8 cellular contexts compared by ENCODE assay signal in the genomic region with DNA sequence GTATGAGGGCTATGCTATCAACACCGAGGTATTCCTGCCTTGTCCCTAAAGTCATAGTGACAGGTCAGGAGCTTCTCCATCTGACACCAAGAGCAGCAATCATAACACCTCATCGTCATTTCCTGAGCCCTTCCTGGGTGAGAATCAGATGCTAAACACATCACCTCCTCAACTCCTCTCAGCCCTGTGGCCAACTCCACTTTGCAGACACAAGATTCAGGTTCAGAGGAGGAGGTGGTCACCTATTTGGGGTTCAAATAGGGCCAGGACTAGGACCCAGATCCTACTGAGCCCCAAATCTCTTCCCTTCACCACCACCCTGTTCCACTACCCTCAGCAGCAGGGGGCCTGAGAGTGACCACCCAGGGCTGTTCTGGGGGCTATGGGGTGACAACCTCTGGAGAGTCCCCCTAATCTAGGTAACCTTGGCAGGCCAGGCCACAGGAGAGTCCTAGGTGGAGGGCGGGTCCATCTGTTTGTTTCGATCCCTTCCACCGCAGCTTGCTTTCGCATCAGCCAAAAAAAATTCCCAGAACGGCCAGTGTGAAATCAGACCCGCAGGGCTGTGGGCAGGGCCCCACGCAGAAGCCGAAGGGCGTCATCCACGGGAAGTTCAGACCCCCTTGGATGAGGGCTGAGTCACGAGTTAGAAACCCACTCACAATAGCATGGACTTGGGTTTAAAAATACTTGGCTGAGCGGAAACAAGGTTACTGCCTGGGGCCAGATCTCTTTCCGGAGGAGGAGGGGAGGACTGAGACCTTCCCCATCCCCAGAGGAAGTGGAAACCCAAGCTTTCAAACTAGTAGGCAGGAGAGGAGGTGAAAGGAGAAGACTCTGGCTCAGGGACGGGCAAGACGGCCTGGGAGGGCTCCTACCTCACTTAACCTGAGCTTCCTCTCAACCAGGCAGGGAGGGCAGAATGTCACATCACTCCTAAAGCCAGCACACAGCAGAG. TPM values are rescaled to one million over a fixed set of nuclear protein-coding genes. Genes with fewer than 3 reads are reported as not detected.
DNase-seq lines count a peak whose midpoint lies in the region; ATAC-seq and TF ChIP-seq lines count a peak whose summit lies in the region.

No MANE protein-coding gene starts in this region.

- CTCF ChIA-PET in activated naive CD4-positive, alpha-beta T cell treated with anti-CD3 and anti-CD28 coated beads for 36 hours (lab: Charles Lee): interaction anchor here (0.6 to 3.4 kb wide), 7 partner anchors 8 to 69 kb away, joined by 3 to 15 read pairs (median 4); partner anchors contain the start of gene STK10

- 37% methylated on average over 17 of the region's 17 CpGs for WGBS in right cardiac atrium

- peak overlapping the region; percentile 23 for H3K9ac ChIP-seq in NT2/D1 (ENCODE audit: insufficient read length, low read depth)

- H3K4me1 ChIP-seq in NT2/D1 (ENCODE audit: insufficient read depth, insufficient read length): no peaks in the 10 kb centered on the region
- H3K4me1 ChIP-seq in right cardiac atrium (ENCODE audit: control insufficient read depth, insufficient read depth, low read length): no peaks in the 10 kb centered on the region

- intact Hi-C loops in activated naive CD4-positive, alpha-beta T cell treated with anti-CD3 and anti-CD28 coated beads for 36 hours (cut with micrococcal nuclease): loop anchor here (1.0 to 10.0 kb wide), 5 partner anchors 8 to 1885 kb away; partner anchors contain the start of gene LCP2
- intact Hi-C loops in right cardiac atrium (cut with DNase I): no loop called here

- no peaks in the 10 kb centered on the region for H3K9me3 Mint-ChIP-seq in activated naive CD4-positive, alpha-beta T cell treated with anti-CD3 and anti-CD28 coated beads for 36 hours
- no peaks in the 10 kb centered on the region for H3K9me3 Mint-ChIP-seq in progenitor cell of endocrine pancreas (ENCODE audit: low read depth)

- H3K4me3 ChIP-seq in NT2/D1 (ENCODE audit: insufficient read length, low read depth) (no peak overlapping the region), right cardiac atrium (ENCODE audit: low read length) (no peak overlapping the region)

- H3K4me3 Mint-ChIP-seq in activated naive CD4-positive, alpha-beta T cell treated with anti-CD3 and anti-CD28 coated beads for 36 hours: peak overlapping the region; percentile 70
- H3K4me3 Mint-ChIP-seq in progenitor cell of endocrine pancreas (ENCODE audit: low read depth): no peak overlapping the region

- peaks cover 17% of the 10 kb centered on the region for H3K36me3 Mint-ChIP-seq in activated naive CD4-positive, alpha-beta T cell treated with anti-CD3 and anti-CD28 coated beads for 36 hours (ENCODE audit: low read depth)
- H3K36me3 Mint-ChIP-seq in progenitor cell of endocrine pancreas (ENCODE audit: insufficient read depth): peaks cover 3% of the 10 kb centered on the region

- no peaks in the 10 kb centered on the region for H3K27me3 ChIP-seq in NT2/D1 (ENCODE audit: insufficient read depth, insufficient read length)
- H3K27me3 ChIP-seq in right cardiac atrium (ENCODE audit: control insufficient read depth, insufficient read depth): no peaks in the 10 kb centered on the region

- H3K27me3 Mint-ChIP-seq in activated naive CD4-positive, alpha-beta T cell treated with anti-CD3 and anti-CD28 coated beads for 36 hours (ENCODE audit: low read depth): no peaks in the 10 kb centered on the region
- no peaks in the 10 kb centered on the region for H3K27me3 Mint-ChIP-seq in progenitor cell of endocrine pancreas

- ATAC-seq in GM21786 (IDR thresholded peaks at IDR 0.05; ENCODE audit: unreplicated experiment) (peak; percentile 34), right cardiac atrium (peak; percentile 43 to 73)

- peaks cover 92% of the 10 kb centered on the region for H3K4me1 Mint-ChIP-seq in activated naive CD4-positive, alpha-beta T cell treated with anti-CD3 and anti-CD28 coated beads for 36 hours (ENCODE audit: low read depth)
- peaks cover 5% of the 10 kb centered on the region for H3K4me1 Mint-ChIP-seq in progenitor cell of endocrine pancreas (ENCODE audit: low read depth)

- DNase-seq in EH (ENCODE audit: low read depth) (peak; percentile 79), NT2/D1 (ENCODE audit: low read depth, low spot score) (no peak), right cardiac atrium (no peak), progenitor cell of endocrine pancreas (ENCODE audit: low spot score, unreplicated experiment) (no peak), GM19240 (ENCODE audit: insufficient read length, low spot score) (no peak)
- DNase-seq in activated naive CD4-positive, alpha-beta T cell treated with anti-CD3 and anti-CD28 coated beads for 36 hours: peak; percentile 81
- DNase-seq in stimulated activated CD8-positive, alpha-beta memory T cell treated with anti-CD3 and anti-CD28 coated beads, Interleukin-15, amount 100 ng/mL, for 48 hours (ENCODE audit: low read depth in 2 of 2): peak; percentile 52 to 53

- no peak for TF ChIP-seq CTCF in progenitor cell of endocrine pancreas (IDR thresholded peaks at IDR 0.05; ENCODE audit: unreplicated experiment)

- peaks cover 4% of the 10 kb centered on the region for H3K36me3 ChIP-seq in NT2/D1 (ENCODE audit: insufficient read depth, insufficient read length, low read length)

- peak overlapping the region; percentile 70 for H3K27ac ChIP-seq in right cardiac atrium (ENCODE audit: low read length)

- H3K9me3 ChIP-seq in NT2/D1 (ENCODE audit: insufficient read depth, low read length) (no peaks in the 10 kb centered on the region), right cardiac atrium (ENCODE audit: control insufficient read depth, low read length) (no peaks in the 10 kb centered on the region)

- H3K27ac Mint-ChIP-seq in activated naive CD4-positive, alpha-beta T cell treated with anti-CD3 and anti-CD28 coated beads for 36 hours: peak overlapping the region; percentile 94
- no peak overlapping the region for H3K27ac Mint-ChIP-seq in progenitor cell of endocrine pancreas

RNA-seq across cellular contexts. Expression of gene STK10, which starts 8.7 kb away (rescaled TPM):
- 10 to 100 TPM; 44.7 to 55.1 TPM for total RNA-seq in activated naive CD4-positive, alpha-beta T cell treated with anti-CD3 and anti-CD28 coated beads for 36 hours
- total RNA-seq in right cardiac atrium (10 to 100 TPM; 10.1 to 15.7 (median 11.3) TPM), progenitor cell of endocrine pancreas (18.1 and 18.3 TPM in 2 replicates)
- 6.1 TPM for polyA plus RNA-seq in right cardiac atrium

RNA-seq across cellular contexts. Expression of gene EFCAB9, which starts 14.7 kb away (rescaled TPM):
- total RNA-seq in activated naive CD4-positive, alpha-beta T cell treated with anti-CD3 and anti-CD28 coated beads for 36 hours: not detected
- total RNA-seq in right cardiac atrium: not detected
- not detected for polyA plus RNA-seq in right cardiac atrium
- not detected in 2 replicates for total RNA-seq in progenitor cell of endocrine pancreas

Comparison
In these comparisons a context has a peak if more than half of its experiments do, and no peak if none do; other contexts are left out.
1. DNase-seq: peak in EH (single experiment), activated naive CD4-positive, alpha-beta T cell treated with anti-CD3 and anti-CD28 coated beads for 36 hours (single experiment) and stimulated activated CD8-positive, alpha-beta memory T cell treated with anti-CD3 and anti-CD28 coated beads, Interleukin-15, amount 100 ng/mL, for 48 hours (2 of 2); none in NT2/D1 (single experiment), right cardiac atrium (0 of 3), progenitor cell of endocrine pancreas (single experiment) and GM19240 (single experiment).